Comparison of ENCODE assay signal across 18 cellular contexts in the genomic region with DNA sequence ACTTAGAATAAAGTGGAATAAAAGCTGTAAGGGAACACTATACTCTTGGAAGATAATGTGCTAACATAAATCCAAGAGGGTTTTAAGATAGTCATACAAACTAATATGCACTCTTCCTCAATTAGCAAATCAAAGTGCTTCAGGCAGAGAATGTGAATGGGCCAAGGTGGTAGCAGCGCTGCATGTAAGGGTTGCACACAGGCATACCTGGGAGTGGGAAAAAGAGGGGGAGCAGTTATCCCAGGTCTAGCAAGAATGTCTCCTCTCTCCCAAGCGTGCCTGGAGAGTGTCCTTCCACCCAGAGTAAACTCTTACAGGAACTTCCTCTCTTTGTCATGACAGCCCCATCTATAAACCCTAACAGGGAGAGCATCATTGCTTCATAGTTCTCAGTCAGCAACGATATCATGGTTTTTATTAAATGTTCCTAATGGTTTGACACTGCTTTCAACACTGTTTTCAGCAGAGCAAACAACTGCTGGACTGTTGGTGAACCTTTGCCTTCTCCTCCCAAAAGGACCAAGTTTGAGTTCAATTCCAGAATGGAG.
DNase-seq lines count a peak whose midpoint lies in the region; ATAC-seq and TF ChIP-seq lines count a peak whose summit lies in the region.
"Had no signal": no experiment of that assay in that cellular context is flagged by ENCODE, and none has a peak within 500 bp of the region (broad histone marks: within the 10 kb centered on the region; RNA-seq: fewer than 3 reads in every experiment).

No MANE protein-coding gene starts in this region.

- H3K79me2 ChIP-seq in osteoblast (ENCODE audit: insufficient read depth, low read length): no peaks in the 10 kb centered on the region

- H3K4me2 ChIP-seq in osteoblast (ENCODE audit: insufficient read depth, low read length): peak overlapping the region; percentile 4

- DNase-seq in activated CD8-positive, alpha-beta memory T cell treated with anti-CD3 and anti-CD28 coated beads, Interleukin-2, amount 10 ng/mL, durations not matched to agents 7 days and 5 days: no peak
- no peak for DNase-seq in activated CD8-positive, alpha-beta memory T cell treated with anti-CD3 and anti-CD28 coated beads, Interleukin-2, amount 50 U/mL, for 4 hours
- DNase-seq in osteoblast (ENCODE audit: insufficient read length, low spot score, missing footprints): no peak
- no peak for DNase-seq in stimulated activated CD4-positive, alpha-beta T cell treated with anti-CD3 and anti-CD28 coated beads, Interleukin-15, amount 100 ng/mL, for 24 hours
- no peak for DNase-seq in nucleus accumbens (lab: John Stamatoyannopoulos, UW)
- DNase-seq: DMS79 treated with DMSO at 0.1 percent for 48 hours; endodermal cell; head of caudate nucleus; mucosa of descending colon; MV-4-11; NCI-H187 treated with DMSO at 0.1 percent for 48 hours; NK-92 treated with Interleukin-12 subunit alpha and Interleukin-12 subunit beta, amount 100 ng/mL, for 24 hours; stimulated activated naive B cell treated with anti-CD40 and anti-IgM and Interleukin-4, amounts not matched to agents 10 μg/mL and 1 μg/mL and 100 μg/mL, for 72 hours; tibial artery had no signal

- H3K9me3 ChIP-seq in HUES64 (ENCODE audit: insufficient read depth, low read depth, low read length) (no peaks in the 10 kb centered on the region), osteoblast (ENCODE audit: low read depth, low read length) (no peaks in the 10 kb centered on the region)
- H3K9me3 ChIP-seq: mucosa of descending colon, tibial artery had no signal

- no peaks in the 10 kb centered on the region for H3K27me3 ChIP-seq in HUES64 (ENCODE audit: insufficient read depth, low read length)
- no peaks in the 10 kb centered on the region for H3K27me3 ChIP-seq in osteoblast (ENCODE audit: insufficient read depth, low read length)
- H3K27me3 ChIP-seq: tibial artery had no signal

- no peak for ATAC-seq in activated CD8-positive, alpha-beta memory T cell treated with anti-CD3 and anti-CD28 coated beads, Interleukin-2, amount 10 ng/mL, durations not matched to agents 7 days and 5 days
- ATAC-seq in activated T-helper 17 cell treated with anti-CD3 and anti-CD28 coated beads, Interleukin-2, amount 50 U/mL, for 72 hours (replicated peaks): no peak
- no peak for ATAC-seq in GM18868 (IDR thresholded peaks at IDR 0.05; ENCODE audit: unreplicated experiment)
- ATAC-seq: mucosa of descending colon; stimulated activated naive B cell treated with anti-CD40 and anti-IgM and Interleukin-4, amounts not matched to agents 10 μg/mL and 1 μg/mL and 100 μg/mL, for 72 hours had no signal

- CTCF ChIA-PET in activated CD8-positive, alpha-beta memory T cell treated with anti-CD3 and anti-CD28 coated beads, Interleukin-2, amount 10 ng/mL, durations not matched to agents 7 days and 5 days (lab: Charles Lee): interaction anchor here (1.0 to 1.3 kb wide), 2 partner anchors 11 to 24 kb away, joined by 3 read pairs; no protein-coding TSS in a partner anchor

- H3K9ac ChIP-seq in HUES64 (ENCODE audit: low read depth, low read length): no peak overlapping the region

- H3K27ac ChIP-seq in HUES64 (ENCODE audit: low read depth, low read length): 0 out of 2 replicates have a peak overlapping the region, but pooled peaks have one; percentile 2
- H3K27ac ChIP-seq in osteoblast (ENCODE audit: low read depth, low read length): no peak overlapping the region
- H3K27ac ChIP-seq: RWPE1 had no signal

- no peaks in the 10 kb centered on the region for H4K20me1 ChIP-seq in osteoblast (ENCODE audit: insufficient read depth, low read length)

- H3K4me1 ChIP-seq in HUES64 (ENCODE audit: insufficient read depth, low read length) (peaks cover 20% of the 10 kb centered on the region), osteoblast (ENCODE audit: insufficient read depth, low read length) (peaks cover 30% of the 10 kb centered on the region)

- peaks cover 56% of the 10 kb centered on the region for H3K36me3 Mint-ChIP-seq in activated CD8-positive, alpha-beta memory T cell treated with anti-CD3 and anti-CD28 coated beads, Interleukin-2, amount 10 ng/mL, durations not matched to agents 7 days and 5 days
- peaks cover 9% of the 10 kb centered on the region for H3K36me3 Mint-ChIP-seq in activated T-helper 17 cell treated with anti-CD3 and anti-CD28 coated beads, Interleukin-2, amount 50 U/mL, for 72 hours (ENCODE audit: low read depth)
- H3K36me3 Mint-ChIP-seq: stimulated activated naive B cell treated with anti-CD40 and anti-IgM and Interleukin-4, amounts not matched to agents 10 μg/mL and 1 μg/mL and 100 μg/mL, for 72 hours had no signal

- peak overlapping the region; percentile 90 for H3K27ac Mint-ChIP-seq in activated CD8-positive, alpha-beta memory T cell treated with anti-CD3 and anti-CD28 coated beads, Interleukin-2, amount 10 ng/mL, durations not matched to agents 7 days and 5 days
- H3K27ac Mint-ChIP-seq in activated T-helper 17 cell treated with anti-CD3 and anti-CD28 coated beads, Interleukin-2, amount 50 U/mL, for 72 hours: peak overlapping the region; percentile 97
- H3K27ac Mint-ChIP-seq: endodermal cell; stimulated activated naive B cell treated with anti-CD40 and anti-IgM and Interleukin-4, amounts not matched to agents 10 μg/mL and 1 μg/mL and 100 μg/mL, for 72 hours had no signal

- no peaks in the 10 kb centered on the region for H3K36me3 ChIP-seq in HUES64 (ENCODE audit: insufficient read depth, low read length)
- no peaks in the 10 kb centered on the region for H3K36me3 ChIP-seq in osteoblast (ENCODE audit: insufficient read depth, low read length)

- no peak for TF ChIP-seq CTCF in osteoblast (IDR thresholded peaks at IDR 0.05; ENCODE audit: extremely low read depth, low read depth, low read length)

- peaks cover 83% of the 10 kb centered on the region for H3K4me1 Mint-ChIP-seq in activated CD8-positive, alpha-beta memory T cell treated with anti-CD3 and anti-CD28 coated beads, Interleukin-2, amount 10 ng/mL, durations not matched to agents 7 days and 5 days
- peaks cover 69% of the 10 kb centered on the region for H3K4me1 Mint-ChIP-seq in activated T-helper 17 cell treated with anti-CD3 and anti-CD28 coated beads, Interleukin-2, amount 50 U/mL, for 72 hours

- H2AFZ ChIP-seq in osteoblast (ENCODE audit: low read length): no peak overlapping the region

- WGBS in HUES64: 71% methylated on average over 3 of the region's 3 CpGs

- no peaks in the 10 kb centered on the region for H3K27me3 Mint-ChIP-seq in activated CD8-positive, alpha-beta memory T cell treated with anti-CD3 and anti-CD28 coated beads, Interleukin-2, amount 10 ng/mL, durations not matched to agents 7 days and 5 days
- no peaks in the 10 kb centered on the region for H3K27me3 Mint-ChIP-seq in activated T-helper 17 cell treated with anti-CD3 and anti-CD28 coated beads, Interleukin-2, amount 50 U/mL, for 72 hours
- H3K27me3 Mint-ChIP-seq: stimulated activated naive B cell treated with anti-CD40 and anti-IgM and Interleukin-4, amounts not matched to agents 10 μg/mL and 1 μg/mL and 100 μg/mL, for 72 hours had no signal

- H3K4me3 ChIP-seq in HUES64 (ENCODE audit: low read length): no peak overlapping the region
- no peak overlapping the region for H3K4me3 ChIP-seq in osteoblast (ENCODE audit: insufficient read depth, low read length)
- H3K4me3 ChIP-seq: mucosa of descending colon, tibial artery had no signal

- no peaks in the 10 kb centered on the region for H3K9me3 Mint-ChIP-seq in activated CD8-positive, alpha-beta memory T cell treated with anti-CD3 and anti-CD28 coated beads, Interleukin-2, amount 10 ng/mL, durations not matched to agents 7 days and 5 days (ENCODE audit: low read depth)
- H3K9me3 Mint-ChIP-seq in activated T-helper 17 cell treated with anti-CD3 and anti-CD28 coated beads, Interleukin-2, amount 50 U/mL, for 72 hours: no peaks in the 10 kb centered on the region
- H3K9me3 Mint-ChIP-seq: endodermal cell; stimulated activated naive B cell treated with anti-CD40 and anti-IgM and Interleukin-4, amounts not matched to agents 10 μg/mL and 1 μg/mL and 100 μg/mL, for 72 hours had no signal

- peak overlapping the region; percentile 9 for H3K4me3 Mint-ChIP-seq in activated CD8-positive, alpha-beta memory T cell treated with anti-CD3 and anti-CD28 coated beads, Interleukin-2, amount 10 ng/mL, durations not matched to agents 7 days and 5 days
- peak overlapping the region; percentile 85 for H3K4me3 Mint-ChIP-seq in activated T-helper 17 cell treated with anti-CD3 and anti-CD28 coated beads, Interleukin-2, amount 50 U/mL, for 72 hours
- H3K4me3 Mint-ChIP-seq: endodermal cell; stimulated activated naive B cell treated with anti-CD40 and anti-IgM and Interleukin-4, amounts not matched to agents 10 μg/mL and 1 μg/mL and 100 μg/mL, for 72 hours had no signal
